Comparison of ENCODE assay signal across 1 cellular context in genomic region chrX:136867096-136867491, GRCh38.
TF ChIP-seq lines count a peak whose summit lies in the region.

No MANE protein-coding gene starts in this region.

TF ChIP-seq in IMR-90, 13 proteins besides CTCF, POLR2A, EP300 and RAD21:
- TF ChIP-seq USF2 (IDR thresholded peaks at IDR 0.05; ENCODE audit: low read depth, low read length), result no peak
- no peak for TF ChIP-seq BHLHE40 (IDR thresholded peaks at IDR 0.05; ENCODE audit: low read depth, low read length)
- TF ChIP-seq MXI1 (IDR thresholded peaks at IDR 0.05; ENCODE audit: borderline replicate concordance, low read depth, low read length), result no peak
- TF ChIP-seq RCOR1 (IDR thresholded peaks at IDR 0.05; ENCODE audit: insufficient replicate concordance, low read length), result no peak
- TF ChIP-seq FOS (IDR thresholded peaks at IDR 0.05; ENCODE audit: low read depth, low read length), result no peak
- TF ChIP-seq CEBPB (IDR thresholded peaks at IDR 0.05; ENCODE audit: low read depth, low read length), result no peak
- TF ChIP-seq SMC3 (IDR thresholded peaks at IDR 0.05; ENCODE audit: low read depth, low read length), result no peak
- TF ChIP-seq NFE2L2 (IDR thresholded peaks at IDR 0.05; ENCODE audit: low read depth, low read length), result no peak
- TF ChIP-seq ELK1 (IDR thresholded peaks at IDR 0.05; ENCODE audit: borderline replicate concordance, low read depth, low read length), result no peak
- TF ChIP-seq RFX5 (IDR thresholded peaks at IDR 0.05; ENCODE audit: low read depth, low read length), result no peak
- no peak for TF ChIP-seq MAFK (IDR thresholded peaks at IDR 0.05; ENCODE audit: low read depth, low read length)
- TF ChIP-seq MAZ (IDR thresholded peaks at IDR 0.05; ENCODE audit: borderline replicate concordance, low read depth, low read length), result no peak
- TF ChIP-seq CHD1 (IDR thresholded peaks at IDR 0.05; ENCODE audit: low read depth, low read length), result no peak
